In genomic region chrX:79413009-79413408, GRCh38 we compare ENCODE assay signal across 8 cellular contexts. TPM values are rescaled to one million over a fixed set of nuclear protein-coding genes. Genes with fewer than 3 reads are reported as not detected.
DNase-seq lines count a peak whose midpoint lies in the region; ATAC-seq, FAIRE-seq and TF ChIP-seq lines count a peak whose summit lies in the region.

No MANE protein-coding gene starts in this region.

- ATAC-seq in A549, result no peak
- ATAC-seq in activated B cell treated with CpG ODN at 0.5 μM for 24 hours (ENCODE audit: low read depth), result no peak
- no peak for ATAC-seq in upper lobe of right lung

- intact Hi-C loops in activated B cell treated with CpG ODN at 0.5 μM for 24 hours (cut with micrococcal nuclease), result loop anchor here (1.0 to 10.0 kb wide), 3 partner anchors 331 to 1278 kb away; partner anchors contain the start of gene TAF9B
- intact Hi-C loops in upper lobe of right lung (cut with DNase I), result no loop called here

- TF ChIP-seq CTCF in A549 (IDR thresholded peaks at IDR 0.05) (peak; percentile 34; the same call in 2 of the 3 replicates), GM13976 (IDR thresholded peaks at IDR 0.05; ENCODE audit: borderline replicate concordance, control extremely low read depth, extremely low read depth, insufficient read depth, missing control alignments) (peak; percentile 16), activated B cell treated with CpG ODN at 0.5 μM for 24 hours (IDR thresholded peaks at IDR 0.05) (no peak), hepatocyte (IDR thresholded peaks at IDR 0.05; ENCODE audit: poor library complexity) (peak; percentile 46), upper lobe of right lung (IDR thresholded peaks at IDR 0.05) (peak; percentile 37)

- 0% methylated on average over 4 of the region's 4 CpGs for WGBS in A549 (ENCODE audit: missing lambda C conversion rate)
- 37% methylated on average over 4 of the region's 4 CpGs for WGBS in hepatocyte (ENCODE audit: low lambda C conversion rate, missing lambda C conversion rate)

- H3K4me1 Mint-ChIP-seq in activated B cell treated with CpG ODN at 0.5 μM for 24 hours, result no peaks in the 10 kb centered on the region

- in situ Hi-C loops in GM13976 (cut with MboI; ENCODE audit: low sequenced_read_pairs, unreplicated experiment), result loop anchor here (25.0 kb wide), 1 partner anchor 326 kb away; no protein-coding TSS in a partner anchor

- no peaks in the 10 kb centered on the region for H4K20me1 ChIP-seq in hepatocyte (ENCODE audit: insufficient read depth, poor library complexity, severe bottlenecking)

- H2AFZ ChIP-seq in hepatocyte, result no peak overlapping the region

- DNase-seq in A549 (ENCODE audit: low read depth in 1 of 2, low spot score in 1 of 2) (peak in 1 of 2 experiments; percentile 29), GM13976 (ENCODE audit: low spot score) (peak; percentile 15), activated B cell treated with CpG ODN at 0.5 μM for 24 hours (no peak), hepatocyte (ENCODE audit: low spot score) (peak; percentile 9), upper lobe of right lung (no peak), GM19240 (ENCODE audit: insufficient read length, low spot score) (no peak), HuH-7.5 (ENCODE audit: low spot score) (no peak), dedifferentiated amniotic fluid mesenchymal stem cell (ENCODE audit: extremely low spot score) (no peak)

- H3K4me1 ChIP-seq in A549 (no peaks in the 10 kb centered on the region), hepatocyte (ENCODE audit: insufficient read depth) (no peaks in the 10 kb centered on the region), upper lobe of right lung (no peaks in the 10 kb centered on the region)

- no peaks in the 10 kb centered on the region for H3K9me3 Mint-ChIP-seq in activated B cell treated with CpG ODN at 0.5 μM for 24 hours

- H3K27ac ChIP-seq in A549 (no peak overlapping the region), hepatocyte (no peak overlapping the region), upper lobe of right lung (no peak overlapping the region)

- no peak for TF ChIP-seq EP300 in A549 (IDR thresholded peaks at IDR 0.05)

- peak; percentile 29 to 40; a peak in 3 of 5 replicates for TF ChIP-seq RAD21 in A549 (conservative IDR thresholded peaks at IDR 0.05 in 1 of 2, IDR thresholded peaks at IDR 0.05 in 1 of 2)

- no peak for TF ChIP-seq POLR2A in A549 (IDR thresholded peaks at IDR 0.05; ENCODE audit: low read length)

- no peaks in the 10 kb centered on the region for H3K27me3 ChIP-seq in hepatocyte
- H3K27me3 ChIP-seq in upper lobe of right lung, result no peaks in the 10 kb centered on the region

- H3K4me3 ChIP-seq in A549 (peak overlapping the region; percentile 30; the same call in 1 of the 3 replicates), hepatocyte (no peak overlapping the region), upper lobe of right lung (no peak overlapping the region)

- H3K9me2 ChIP-seq in hepatocyte (replicated peaks; ENCODE audit: insufficient read depth), result no peaks in the 10 kb centered on the region

- H3K79me2 ChIP-seq in hepatocyte, result no peaks in the 10 kb centered on the region

- no peak overlapping the region for H3K27ac Mint-ChIP-seq in activated B cell treated with CpG ODN at 0.5 μM for 24 hours

- FAIRE-seq in A549 (lab: Jason Lieb, UNC), result no peak

- H3K9me3 ChIP-seq in A549 (no peaks in the 10 kb centered on the region), hepatocyte (ENCODE audit: low read depth) (no peaks in the 10 kb centered on the region), upper lobe of right lung (no peaks in the 10 kb centered on the region)

- peak overlapping the region; percentile 65 for H3K4me2 ChIP-seq in A549
- H3K4me2 ChIP-seq in hepatocyte, result no peak overlapping the region

- no peaks in the 10 kb centered on the region for H3K27me3 Mint-ChIP-seq in activated B cell treated with CpG ODN at 0.5 μM for 24 hours

- H3K36me3 ChIP-seq in hepatocyte (replicated peaks; ENCODE audit: insufficient read depth, low read depth), result no peaks in the 10 kb centered on the region
- H3K36me3 ChIP-seq in upper lobe of right lung, result no peaks in the 10 kb centered on the region

- H3K4me3 Mint-ChIP-seq in activated B cell treated with CpG ODN at 0.5 μM for 24 hours, result peak overlapping the region; percentile 11

- CTCF ChIA-PET in A549 (lab: Yijun Ruan, JAX), result interaction anchor here (0.8 to 1.5 kb wide), 2 partner anchors 9 to 858 kb away, joined by 3 to 6 read pairs; no protein-coding TSS in a partner anchor
- CTCF ChIA-PET in activated B cell treated with CpG ODN at 0.5 μM for 24 hours (lab: Charles Lee), result interaction anchor here (1.5 to 1.7 kb wide), 3 partner anchors 141 to 858 kb away, joined by 5 to 14 read pairs (median 9); no protein-coding TSS in a partner anchor

- no peaks in the 10 kb centered on the region for H3K36me3 Mint-ChIP-seq in activated B cell treated with CpG ODN at 0.5 μM for 24 hours (ENCODE audit: low read depth)

- POLR2A ChIA-PET in A549 (lab: Yijun Ruan, JAX) (no interaction called here), activated B cell treated with CpG ODN at 0.5 μM for 24 hours (lab: Charles Lee) (no interaction called here)

TF ChIP-seq in A549, 52 proteins besides CTCF, POLR2A, EP300 and RAD21:
- TF ChIP-seq FOXS1 (CRISPR knock-in tag; IDR thresholded peaks at IDR 0.05) (no peak), POLR2AphosphoS2 (conservative IDR thresholded peaks at IDR 0.05; ENCODE audit: low read length) (no peak), SMC3 (IDR thresholded peaks at IDR 0.05) (0 out of 3 replicates have a peak, but pooled peaks have one; percentile 28)

RNA-seq across cellular contexts. Expression of gene ITM2A, which starts 45.9 kb away (rescaled TPM):
- polyA plus RNA-seq in A549 (2011; rRNA removed) (0.50 and 0.68 TPM in 2 replicates), A549 (2017; fragmentation: RNase III; extraction: RNeasy Plus Mini Kit Qiagen cat#74134 plus additional on column Dnase treatment) (0.11 to 0.13 TPM in 2 of 3 replicates, not detected in the other), hepatocyte (11.6 and 16.1 TPM in 2 replicates)
- 0.06 and 0.13 TPM in 2 replicates for polyA plus RNA-seq in A549 (2012; cell fraction: cytosol; rRNA removed)
- polyA plus RNA-seq in A549 (2012; cell fraction: nucleus; rRNA removed), result 0.05 TPM in 1 of 2 replicates, not detected in the other
- polyA minus RNA-seq in A549 (2011; rRNA and poly(A)+ RNA removed), result 0.15 and 0.45 TPM in 2 replicates
- total RNA-seq in activated B cell treated with CpG ODN at 0.5 μM for 24 hours (9.3 and 13.3 TPM in 2 replicates), hepatocyte (13.2 and 20.0 TPM in 2 replicates), upper lobe of right lung (44.4 TPM)

Comparison
In these comparisons a context has a peak if more than half of its experiments do, and no peak if none do; other contexts are left out.
1. DNase-seq: peak in GM13976 (single experiment) and hepatocyte (single experiment); none in activated B cell treated with CpG ODN at 0.5 μM for 24 hours (single experiment), upper lobe of right lung (single experiment), GM19240 (single experiment), HuH-7.5 (single experiment) and dedifferentiated amniotic fluid mesenchymal stem cell (single experiment).